In genomic region chr9:137085918-137086530, GRCh38 we compare ENCODE assay signal across 1 cellular context.
TF ChIP-seq lines count a peak whose summit lies in the region.

No MANE protein-coding gene starts in this region.

TF ChIP-seq in HepG2, 621 proteins besides CTCF, POLR2A, EP300 and RAD21 (continues in another document):
- TF ChIP-seq RBAK (CRISPR knock-in tag; IDR thresholded peaks at IDR 0.05) (no peak), SIX1 (CRISPR knock-in tag; IDR thresholded peaks at IDR 0.05; ENCODE audit: borderline replicate concordance) (no peak), PHF20 (CRISPR knock-in tag; IDR thresholded peaks at IDR 0.05) (no peak), ZNF598 (CRISPR knock-in tag; IDR thresholded peaks at IDR 0.05; ENCODE audit: borderline replicate concordance) (no peak), PTBP1 (IDR thresholded peaks at IDR 0.05; ENCODE audit: low read depth, low read length, poor library complexity, severe bottlenecking) (peak; percentile 69), HMG20B (CRISPR knock-in tag; conservative IDR thresholded peaks at IDR 0.05) (no peak), ZNF629 (CRISPR knock-in tag; conservative IDR thresholded peaks at IDR 0.05) (no peak), ZNF639 (CRISPR knock-in tag; conservative IDR thresholded peaks at IDR 0.05) (no peak), ARID2 (CRISPR knock-in tag; IDR thresholded peaks at IDR 0.05; ENCODE audit: borderline replicate concordance) (0 out of 2 replicates have a peak, but pooled peaks have one; percentile 14), ZNF431 (CRISPR knock-in tag; IDR thresholded peaks at IDR 0.05; ENCODE audit: borderline replicate concordance, low read depth) (peak; percentile 32; the same call in 1 of the 2 replicates), ZNF678 (CRISPR knock-in tag; IDR thresholded peaks at IDR 0.05) (peak; percentile 89; the same call in 1 of the 2 replicates), ZNF234 (CRISPR knock-in tag; conservative IDR thresholded peaks at IDR 0.05) (no peak), ZBTB34 (CRISPR knock-in tag; IDR thresholded peaks at IDR 0.05) (0 out of 2 replicates have a peak, but pooled peaks have one; percentile 34), AHDC1 (CRISPR knock-in tag; IDR thresholded peaks at IDR 0.05; ENCODE audit: borderline replicate concordance) (no peak), NR0B2 (CRISPR knock-in tag; IDR thresholded peaks at IDR 0.05) (no peak), YY1 (IDR thresholded peaks at IDR 0.05; ENCODE audit: insufficient read depth, insufficient replicate concordance, low read depth, low read length) (no peak), ZNF782 (CRISPR knock-in tag; IDR thresholded peaks at IDR 0.05; ENCODE audit: borderline replicate concordance) (no peak; the same call in none of the 2 replicates), CC2D1A (CRISPR knock-in tag; IDR thresholded peaks at IDR 0.05) (no peak), RBM39 (IDR thresholded peaks at IDR 0.05; ENCODE audit: low read depth, low read length, poor library complexity, severe bottlenecking) (no peak), ZC3H13 (CRISPR knock-in tag; IDR thresholded peaks at IDR 0.05) (peak; percentile 48; the same call in 1 of the 2 replicates), KDM5A (IDR thresholded peaks at IDR 0.05; ENCODE audit: borderline replicate concordance, low read length) (no peak), CAMTA2 (CRISPR knock-in tag; IDR thresholded peaks at IDR 0.05; ENCODE audit: borderline replicate concordance) (no peak), ZNF33B (CRISPR knock-in tag; IDR thresholded peaks at IDR 0.05) (no peak), SMYD3 (CRISPR knock-in tag; IDR thresholded peaks at IDR 0.05) (no peak), MYC (CRISPR knock-in tag; IDR thresholded peaks at IDR 0.05; ENCODE audit: borderline replicate concordance) (no peak), TFDP1 (CRISPR knock-in tag; IDR thresholded peaks at IDR 0.05; ENCODE audit: borderline replicate concordance) (0 out of 2 replicates have a peak, but pooled peaks have one; percentile 35), DZIP1 (CRISPR knock-in tag; IDR thresholded peaks at IDR 0.05) (0 out of 2 replicates have a peak, but pooled peaks have one; percentile 82), TAF15 (IDR thresholded peaks at IDR 0.05; ENCODE audit: low read depth, low read length, poor library complexity, severe bottlenecking) (peak; percentile 68), KDM5B (CRISPR knock-in tag; IDR thresholded peaks at IDR 0.05; ENCODE audit: borderline replicate concordance) (peak; percentile 63; the same call in 1 of the 2 replicates)
- TF ChIP-seq, protein P1, sequence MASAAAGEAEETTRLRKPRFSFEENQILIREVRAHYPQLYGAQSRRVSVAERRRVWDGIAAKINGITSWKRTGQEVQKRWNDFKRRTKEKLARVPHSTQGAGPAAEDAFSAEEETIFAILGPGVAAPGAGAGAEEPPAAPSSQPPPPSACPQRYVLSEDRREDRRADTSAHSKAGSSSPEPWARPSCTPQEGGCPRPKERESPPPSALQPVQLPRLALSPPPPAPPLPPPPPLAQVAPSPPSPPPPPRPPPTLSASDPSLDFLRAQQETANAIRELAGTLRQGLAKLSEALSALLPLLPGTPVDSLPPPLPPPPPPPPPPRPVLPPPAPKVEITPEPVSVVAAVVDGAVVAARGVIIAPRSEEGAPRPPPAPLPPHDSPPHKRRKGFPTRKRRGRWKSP (CRISPR knock-in tag; IDR thresholded peaks at IDR 0.05), result peak; percentile 8; the same call in 1 of the 2 replicates
- TF ChIP-seq, protein P2, sequence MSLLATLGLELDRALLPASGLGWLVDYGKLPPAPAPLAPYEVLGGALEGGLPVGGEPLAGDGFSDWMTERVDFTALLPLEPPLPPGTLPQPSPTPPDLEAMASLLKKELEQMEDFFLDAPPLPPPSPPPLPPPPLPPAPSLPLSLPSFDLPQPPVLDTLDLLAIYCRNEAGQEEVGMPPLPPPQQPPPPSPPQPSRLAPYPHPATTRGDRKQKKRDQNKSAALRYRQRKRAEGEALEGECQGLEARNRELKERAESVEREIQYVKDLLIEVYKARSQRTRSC (CRISPR knock-in tag; IDR thresholded peaks at IDR 0.05; ENCODE audit: low read depth), result 0 out of 2 replicates have a peak, but pooled peaks have one; percentile 82
- TF ChIP-seq, protein P3, sequence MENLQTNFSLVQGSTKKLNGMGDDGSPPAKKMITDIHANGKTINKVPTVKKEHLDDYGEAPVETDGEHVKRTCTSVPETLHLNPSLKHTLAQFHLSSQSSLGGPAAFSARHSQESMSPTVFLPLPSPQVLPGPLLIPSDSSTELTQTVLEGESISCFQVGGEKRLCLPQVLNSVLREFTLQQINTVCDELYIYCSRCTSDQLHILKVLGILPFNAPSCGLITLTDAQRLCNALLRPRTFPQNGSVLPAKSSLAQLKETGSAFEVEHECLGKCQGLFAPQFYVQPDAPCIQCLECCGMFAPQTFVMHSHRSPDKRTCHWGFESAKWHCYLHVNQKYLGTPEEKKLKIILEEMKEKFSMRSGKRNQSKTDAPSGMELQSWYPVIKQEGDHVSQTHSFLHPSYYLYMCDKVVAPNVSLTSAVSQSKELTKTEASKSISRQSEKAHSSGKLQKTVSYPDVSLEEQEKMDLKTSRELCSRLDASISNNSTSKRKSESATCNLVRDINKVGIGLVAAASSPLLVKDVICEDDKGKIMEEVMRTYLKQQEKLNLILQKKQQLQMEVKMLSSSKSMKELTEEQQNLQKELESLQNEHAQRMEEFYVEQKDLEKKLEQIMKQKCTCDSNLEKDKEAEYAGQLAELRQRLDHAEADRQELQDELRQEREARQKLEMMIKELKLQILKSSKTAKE (CRISPR knock-in tag; IDR thresholded peaks at IDR 0.05; ENCODE audit: borderline replicate concordance), result no peak
- TF ChIP-seq, protein P4, sequence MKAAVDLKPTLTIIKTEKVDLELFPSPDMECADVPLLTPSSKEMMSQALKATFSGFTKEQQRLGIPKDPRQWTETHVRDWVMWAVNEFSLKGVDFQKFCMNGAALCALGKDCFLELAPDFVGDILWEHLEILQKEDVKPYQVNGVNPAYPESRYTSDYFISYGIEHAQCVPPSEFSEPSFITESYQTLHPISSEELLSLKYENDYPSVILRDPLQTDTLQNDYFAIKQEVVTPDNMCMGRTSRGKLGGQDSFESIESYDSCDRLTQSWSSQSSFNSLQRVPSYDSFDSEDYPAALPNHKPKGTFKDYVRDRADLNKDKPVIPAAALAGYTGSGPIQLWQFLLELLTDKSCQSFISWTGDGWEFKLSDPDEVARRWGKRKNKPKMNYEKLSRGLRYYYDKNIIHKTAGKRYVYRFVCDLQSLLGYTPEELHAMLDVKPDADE (CRISPR knock-in tag; IDR thresholded peaks at IDR 0.05), result no peak
